11 cellular contexts compared by ENCODE assay signal in the genomic region with DNA sequence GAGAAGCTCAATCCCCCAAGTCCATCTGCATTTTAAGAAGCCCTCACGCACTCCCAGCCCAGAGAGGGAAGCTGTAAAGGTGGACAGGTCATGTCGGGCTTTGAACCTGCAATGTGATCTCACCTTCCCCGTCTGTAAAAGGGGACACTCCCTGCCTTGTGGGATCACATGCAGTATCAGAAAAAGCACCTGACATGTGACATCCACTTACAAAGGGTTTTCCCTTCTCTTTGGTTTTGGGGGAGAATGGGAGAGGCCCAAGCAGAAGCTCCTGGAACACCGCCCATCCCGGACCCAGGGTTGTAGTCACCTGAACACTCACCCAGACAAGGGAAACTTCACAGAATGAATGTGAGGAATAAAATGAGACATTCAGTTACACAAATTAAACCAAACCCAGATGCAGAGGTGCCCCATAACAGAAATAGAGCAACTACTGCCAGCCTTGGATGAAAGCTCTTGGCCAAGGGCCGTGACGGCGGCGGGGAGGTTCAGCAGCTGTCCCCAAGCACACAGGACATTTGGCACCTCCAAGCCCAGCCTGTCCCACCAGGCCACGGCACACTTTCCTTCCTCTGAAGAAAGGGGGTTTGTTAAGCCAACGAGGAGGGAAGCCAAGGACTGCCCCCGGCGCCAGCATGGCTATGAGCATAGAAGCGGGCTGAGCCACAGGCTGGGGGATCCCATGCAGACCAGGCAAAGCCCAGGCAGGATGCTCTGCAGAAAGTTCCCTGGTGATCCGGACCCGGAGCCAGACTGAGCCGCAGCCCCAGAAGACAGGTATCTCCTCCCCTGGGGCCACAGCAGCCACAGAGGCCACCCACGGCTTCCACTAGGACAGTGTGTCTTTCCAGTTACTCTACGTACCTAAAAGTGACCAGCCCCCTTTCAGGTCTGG. TPM values are rescaled to one million over a fixed set of nuclear protein-coding genes. Genes with fewer than 3 reads are reported as not detected.
DNase-seq lines count a peak whose midpoint lies in the region; ATAC-seq and TF ChIP-seq lines count a peak whose summit lies in the region.
"Had no signal": no experiment of that assay in that cellular context is flagged by ENCODE, and none has a peak within 500 bp of the region (broad histone marks: within the 10 kb centered on the region; RNA-seq: fewer than 3 reads in every experiment).

No MANE protein-coding gene starts in this region.

- H4K20me1 ChIP-seq in DND-41 (ENCODE audit: insufficient read depth, low read length), result peaks cover 66% of the 10 kb centered on the region

- DNase-seq in DND-41 (no peak), WTC11 (ENCODE audit: low spot score) (no peak), immature natural killer cell (no peak), iPS-NIHi11 (ENCODE audit: low spot score) (no peak)
- DNase-seq: activated effector memory CD4-positive, alpha-beta T cell treated with anti-CD3 and anti-CD28 coated beads, Interleukin-2, amount 50 U/mL, for 16 hours; EL; H9 had no signal

- H3K4me3 ChIP-seq in DND-41 (ENCODE audit: low read depth in 1 of 2, low read length in 2 of 2) (no peak overlapping the region), skeletal muscle satellite cell (ENCODE audit: low read length) (no peak overlapping the region)
- H3K4me3 ChIP-seq: SK-N-MC had no signal

- H3K36me3 ChIP-seq in DND-41 (ENCODE audit: insufficient read depth, low read length) (peaks cover 29% of the 10 kb centered on the region), skeletal muscle satellite cell (ENCODE audit: insufficient read depth, low read length) (no peaks in the 10 kb centered on the region)

- no peaks in the 10 kb centered on the region for H3K36me3 Mint-ChIP-seq in WTC11
- H3K36me3 Mint-ChIP-seq in immature natural killer cell, result peaks cover 0 to 4% (median 0%) of the 10 kb centered on the region in 3 donors

- H3K4me2 ChIP-seq in DND-41 (ENCODE audit: insufficient read depth, low read length) (0 out of 2 replicates have a peak overlapping the region, but pooled peaks have one; percentile 12), skeletal muscle satellite cell (ENCODE audit: low read length) (peak overlapping the region; percentile 11)

- TF ChIP-seq CTCF in DND-41 (IDR thresholded peaks at IDR 0.05; ENCODE audit: borderline replicate concordance, extremely low read depth, low read length, poor library complexity, severe bottlenecking) (no peak), WTC11 (IDR thresholded peaks at IDR 0.05) (no peak)

- CTCF ChIA-PET in WTC11 (lab: Charles Lee), result interaction anchor here (0.6 to 8.2 kb wide), 4 partner anchors 10 to 27 kb away, joined by 5 to 92 read pairs (median 22); no protein-coding TSS in a partner anchor

- no peaks in the 10 kb centered on the region for H3K9me3 Mint-ChIP-seq in WTC11
- no peaks in the 10 kb centered on the region for H3K9me3 Mint-ChIP-seq in immature natural killer cell
- H3K9me3 Mint-ChIP-seq: H9 had no signal

- H3K27me3 ChIP-seq in DND-41 (ENCODE audit: insufficient read depth, low read length, poor library complexity) (no peaks in the 10 kb centered on the region), skeletal muscle satellite cell (ENCODE audit: control insufficient read depth, insufficient read depth, low read length) (no peaks in the 10 kb centered on the region)

- H3K27ac Mint-ChIP-seq in WTC11 (peak overlapping the region; percentile 49; the same call in 1 of the 2 replicates), immature natural killer cell (peak overlapping the region in 5 of 6 donors; percentile 45 to 74 (median 51))

- H3K4me1 Mint-ChIP-seq in WTC11, result peaks cover 17% of the 10 kb centered on the region
- H3K4me1 Mint-ChIP-seq in immature natural killer cell, result peaks cover 63 to 64% of the 10 kb centered on the region in 2 donors

- peaks cover 40% of the 10 kb centered on the region for H3K4me1 ChIP-seq in DND-41 (ENCODE audit: insufficient read depth, low read length)
- peaks cover 24% of the 10 kb centered on the region for H3K4me1 ChIP-seq in skeletal muscle satellite cell (ENCODE audit: control insufficient read depth, insufficient read depth, low read length)

- peaks cover 86% of the 10 kb centered on the region for H3K79me2 ChIP-seq in DND-41 (ENCODE audit: insufficient read depth, low read length)

- H3K27me3 Mint-ChIP-seq in WTC11 (ENCODE audit: low read depth) (peaks cover 5% of the 10 kb centered on the region; the same call in 1 of the 2 replicates), immature natural killer cell (ENCODE audit: low read depth in 3 of 3) (peaks cover 0 to 11% (median 3%) of the 10 kb centered on the region in 3 donors)

- no peak overlapping the region for H2AFZ ChIP-seq in DND-41 (ENCODE audit: low read depth, low read length)

- no peak overlapping the region for H3K27ac ChIP-seq in DND-41 (ENCODE audit: low read length)
- H3K27ac ChIP-seq: SK-N-MC had no signal

- H3K4me3 Mint-ChIP-seq in WTC11, result no peak overlapping the region
- no peak overlapping the region for H3K4me3 Mint-ChIP-seq in immature natural killer cell

- H3K9me3 ChIP-seq in DND-41 (ENCODE audit: insufficient read depth, low read length, severe bottlenecking) (no peaks in the 10 kb centered on the region), skeletal muscle satellite cell (replicated peaks; ENCODE audit: low read length) (no peaks in the 10 kb centered on the region)

- POLR2A ChIA-PET in WTC11 (lab: Charles Lee), result no interaction called here

- H3K9ac ChIP-seq in DND-41 (ENCODE audit: low read depth, low read length) (no peak overlapping the region; the same call in 1 of the 2 replicates), skeletal muscle satellite cell (ENCODE audit: low read depth, low read length) (no peak overlapping the region)

- ATAC-seq in DND-41 (ENCODE audit: insufficient read depth, low read depth) (no peak), WTC11 (no peak), HG03354 (IDR thresholded peaks at IDR 0.05; ENCODE audit: poor library complexity, severe bottlenecking, unreplicated experiment) (no peak), GM21447 (IDR thresholded peaks at IDR 0.05; ENCODE audit: unreplicated experiment) (no peak)

TF ChIP-seq in WTC11, 78 proteins besides CTCF, POLR2A, EP300 and RAD21 (continues in another document):
- no peak for TF ChIP-seq ELF4 (CRISPR knock-in tag; IDR thresholded peaks at IDR 0.05; ENCODE audit: low read depth)
- TF ChIP-seq, protein P1, sequence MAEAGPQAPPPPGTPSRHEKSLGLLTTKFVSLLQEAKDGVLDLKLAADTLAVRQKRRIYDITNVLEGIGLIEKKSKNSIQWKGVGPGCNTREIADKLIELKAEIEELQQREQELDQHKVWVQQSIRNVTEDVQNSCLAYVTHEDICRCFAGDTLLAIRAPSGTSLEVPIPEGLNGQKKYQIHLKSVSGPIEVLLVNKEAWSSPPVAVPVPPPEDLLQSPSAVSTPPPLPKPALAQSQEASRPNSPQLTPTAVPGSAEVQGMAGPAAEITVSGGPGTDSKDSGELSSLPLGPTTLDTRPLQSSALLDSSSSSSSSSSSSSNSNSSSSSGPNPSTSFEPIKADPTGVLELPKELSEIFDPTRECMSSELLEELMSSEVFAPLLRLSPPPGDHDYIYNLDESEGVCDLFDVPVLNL (CRISPR knock-in tag; IDR thresholded peaks at IDR 0.05; ENCODE audit: borderline replicate concordance, low read depth), result no peak
- no peak for TF ChIP-seq SMAD3 (CRISPR knock-in tag; IDR thresholded peaks at IDR 0.05; ENCODE audit: borderline replicate concordance)
- no peak for TF ChIP-seq GTF2I (CRISPR knock-in tag; conservative IDR thresholded peaks at IDR 0.05)
- no peak for TF ChIP-seq CBFB (CRISPR knock-in tag; IDR thresholded peaks at IDR 0.05; ENCODE audit: low read depth)
- TF ChIP-seq NR2C2 (CRISPR knock-in tag; IDR thresholded peaks at IDR 0.05), result no peak
- TF ChIP-seq NFATC4 (CRISPR knock-in tag; IDR thresholded peaks at IDR 0.05), result no peak
- TF ChIP-seq, protein P2, sequence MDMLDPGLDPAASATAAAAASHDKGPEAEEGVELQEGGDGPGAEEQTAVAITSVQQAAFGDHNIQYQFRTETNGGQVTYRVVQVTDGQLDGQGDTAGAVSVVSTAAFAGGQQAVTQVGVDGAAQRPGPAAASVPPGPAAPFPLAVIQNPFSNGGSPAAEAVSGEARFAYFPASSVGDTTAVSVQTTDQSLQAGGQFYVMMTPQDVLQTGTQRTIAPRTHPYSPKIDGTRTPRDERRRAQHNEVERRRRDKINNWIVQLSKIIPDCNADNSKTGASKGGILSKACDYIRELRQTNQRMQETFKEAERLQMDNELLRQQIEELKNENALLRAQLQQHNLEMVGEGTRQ (CRISPR knock-in tag; IDR thresholded peaks at IDR 0.05), result no peak
- TF ChIP-seq, protein P3, sequence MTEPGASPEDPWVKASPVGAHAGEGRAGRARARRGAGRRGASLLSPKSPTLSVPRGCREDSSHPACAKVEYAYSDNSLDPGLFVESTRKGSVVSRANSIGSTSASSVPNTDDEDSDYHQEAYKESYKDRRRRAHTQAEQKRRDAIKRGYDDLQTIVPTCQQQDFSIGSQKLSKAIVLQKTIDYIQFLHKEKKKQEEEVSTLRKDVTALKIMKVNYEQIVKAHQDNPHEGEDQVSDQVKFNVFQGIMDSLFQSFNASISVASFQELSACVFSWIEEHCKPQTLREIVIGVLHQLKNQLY (CRISPR knock-in tag; IDR thresholded peaks at IDR 0.05), result no peak

RNA-seq across cellular contexts. Expression of a gene that starts 3.8 kb away (rescaled TPM):
- 26.1 to 32.5 TPM (median 27.6 TPM) in 3 replicates for total RNA-seq in WTC11 (2021)
- 100 to 1,000 TPM; 110 to 180 (median 164) TPM for polyA plus RNA-seq in immature natural killer cell
- 18.8 and 29.3 TPM in 2 replicates for total RNA-seq in skeletal muscle satellite cell (2012; rRNA removed)
